ENCODE assay signal across 12 cellular contexts in genomic region chr1:221336141-221336540, GRCh38.
DNase-seq lines count a peak whose midpoint lies in the region; ATAC-seq and TF ChIP-seq lines count a peak whose summit lies in the region.
"Had no signal": no experiment of that assay in that cellular context is flagged by ENCODE, and none has a peak within 500 bp of the region (broad histone marks: within the 10 kb centered on the region; RNA-seq: fewer than 3 reads in every experiment).

No MANE protein-coding gene starts in this region.

- H3K36me3 ChIP-seq in HCT116 (ENCODE audit: control insufficient read depth in 1 of 2, insufficient read depth in 2 of 2, low read length in 2 of 2) = no peaks in the 10 kb centered on the region
- H3K36me3 ChIP-seq in liver (ENCODE audit: control insufficient read depth in 4 of 4, insufficient read depth in 3 of 4, low read depth in 1 of 4, low read length in 3 of 4) = no peaks in the 10 kb centered on the region
- no peaks in the 10 kb centered on the region for H3K36me3 ChIP-seq in thoracic aorta
- H3K36me3 ChIP-seq in WERI-Rb-1 = no peaks in the 10 kb centered on the region

- H3K4me2 ChIP-seq in HCT116 (ENCODE audit: low read length) = peak overlapping the region; percentile 47; the same call in 1 of the 2 replicates

- peaks cover 5 to 15% of the 10 kb centered on the region in 2 experiments; a peak in 3 of 4 replicates for H3K4me1 ChIP-seq in HCT116 (ENCODE audit: control insufficient read depth in 1 of 2, insufficient read depth in 2 of 2, low read length in 2 of 2)
- peaks cover 0 to 5% (median 0%) of the 10 kb centered on the region in 4 donors for H3K4me1 ChIP-seq in liver (ENCODE audit: control insufficient read depth in 4 of 4, insufficient read depth in 4 of 4, low read length in 3 of 4)
- H3K4me1 ChIP-seq in thoracic aorta (ENCODE audit: control insufficient read depth in 1 of 2, low read depth in 2 of 2) = peaks cover 24 to 37% of the 10 kb centered on the region in 2 donors

- H3K27ac ChIP-seq in HCT116 (ENCODE audit: low read depth, low read length) (no peak overlapping the region), coronary artery (peak overlapping the region; percentile 72 to 76), liver (ENCODE audit: low read depth in 1 of 2, low read length in 2 of 2) (peak overlapping the region; percentile 19 to 54), thoracic aorta (peak overlapping the region; percentile 27 to 35), WERI-Rb-1 (no peak overlapping the region)

- H3K9me2 ChIP-seq in HCT116 (ENCODE audit: insufficient read depth) = no peaks in the 10 kb centered on the region; the same call in 1 of the 2 replicates

- H2AFZ ChIP-seq in HCT116 (ENCODE audit: low read depth, low read length, poor library complexity, severe bottlenecking) = no peak overlapping the region

- ATAC-seq in HCT116 (no peak), thoracic aorta (ENCODE audit: insufficient number of reproducible peaks, low FRiP score, low read depth) (no peak), HG02642 (IDR thresholded peaks at IDR 0.05; ENCODE audit: poor library complexity, unreplicated experiment) (no peak), GM19395 (IDR thresholded peaks at IDR 0.05; ENCODE audit: unreplicated experiment) (no peak)
- ATAC-seq: activated T-cell treated with anti-CD3 and anti-CD28 coated beads, Interleukin-2, amount 50 U/mL, for 4 hours; T-helper 17 cell had no signal

- intact Hi-C loops in HCT116 (cut with micrococcal nuclease) = no loop called here

- TF ChIP-seq RAD21 in HCT116 (IDR thresholded peaks at IDR 0.05; ENCODE audit: low read depth) = no peak
- TF ChIP-seq RAD21 in liver (IDR thresholded peaks at IDR 0.05) = no peak

- no peak for TF ChIP-seq POLR2A in HCT116 (IDR thresholded peaks at IDR 0.05; ENCODE audit: borderline replicate concordance, extremely low read depth, insufficient read depth, insufficient read length)

- CTCF ChIA-PET in HCT116 (lab: Charles Lee) = no interaction called here

- POLR2A ChIA-PET in HCT116 (lab: Charles Lee) = no interaction called here

- no peak for DNase-seq in HCT116 (ENCODE audit: low read depth, low spot score)
- no peak for DNase-seq in coronary artery (ENCODE audit: low spot score)
- no peak for DNase-seq in thoracic aorta (ENCODE audit: low spot score)
- no peak for DNase-seq in A172 (ENCODE audit: low spot score)
- no peak for DNase-seq in WERI-Rb-1
- DNase-seq: activated T-cell treated with anti-CD3 and anti-CD28 coated beads, Interleukin-2, amount 50 U/mL, for 4 hours; effector memory CD4-positive, alpha-beta T cell; NCI-H524; T-helper 17 cell had no signal

- H3K9ac ChIP-seq in HCT116 (ENCODE audit: low read length) (no peak overlapping the region), liver (ENCODE audit: low read depth in 1 of 2, low read length in 2 of 2) (no peak overlapping the region)

- H4K20me1 ChIP-seq in HCT116 (ENCODE audit: insufficient read depth) = no peaks in the 10 kb centered on the region

- TF ChIP-seq CTCF in HCT116 (IDR thresholded peaks at IDR 0.05 in 2 of 3, conservative IDR thresholded peaks at IDR 0.05 in 1 of 3; ENCODE audit: borderline replicate concordance in 1 of 3, insufficient read depth in 1 of 3, low read depth in 2 of 3, low read length in 2 of 3) (no peak), coronary artery (IDR thresholded peaks at IDR 0.05) (no peak), liver (IDR thresholded peaks at IDR 0.05; ENCODE audit: low read depth, low read length, missing input control) (no peak), thoracic aorta (IDR thresholded peaks at IDR 0.05) (no peak), WERI-Rb-1 (IDR thresholded peaks at IDR 0.05; ENCODE audit: low read depth, low read length) (no peak)

- H3K9me3 ChIP-seq in HCT116 (ENCODE audit: control insufficient read depth in 1 of 2, insufficient read depth in 1 of 2, low read depth in 1 of 2, low read length in 2 of 2) = no peaks in the 10 kb centered on the region
- peaks cover 0 to 7% (median 2%) of the 10 kb centered on the region in 4 donors for H3K9me3 ChIP-seq in liver (ENCODE audit: control insufficient read depth in 4 of 4, low read length in 3 of 4)
- peaks cover 9% of the 10 kb centered on the region for H3K9me3 ChIP-seq in thoracic aorta
- no peaks in the 10 kb centered on the region for H3K9me3 ChIP-seq in WERI-Rb-1 (ENCODE audit: severe bottlenecking)

- RAD21 ChIA-PET in HCT116 (lab: Charles Lee; ENCODE audit: low non-redundant PET in 1 of 2, low total read pairs in 2 of 2, uncharacterized antibody in 2 of 2, unreplicated experiment in 2 of 2) = no interaction called here

- H3K4me3 ChIP-seq in HCT116 (replicated peaks in 1 of 2; ENCODE audit: low read depth in 1 of 2, low read length in 2 of 2) (no peak overlapping the region), coronary artery (peak overlapping the region; percentile 33), liver (ENCODE audit: low read depth in 1 of 3, low read length in 3 of 3) (no peak overlapping the region), thoracic aorta (peak overlapping the region; percentile 32), WERI-Rb-1 (ENCODE audit: low read depth, low read length) (no peak overlapping the region)

- 53% methylated on average over 2 of the region's 2 CpGs for WGBS in liver

- BruUV-seq in HCT116 (replicated peaks; lab: Mats Ljungman, UMichigan) = no TSS peak

- H3K79me2 ChIP-seq in HCT116 (ENCODE audit: insufficient read depth, low read length) = no peaks in the 10 kb centered on the region

- H3K27me3 ChIP-seq in HCT116 (ENCODE audit: insufficient read depth, low read length) = no peaks in the 10 kb centered on the region
- no peaks in the 10 kb centered on the region for H3K27me3 ChIP-seq in liver (ENCODE audit: control insufficient read depth in 4 of 4, insufficient read depth in 4 of 4, low read length in 3 of 4)
- no peaks in the 10 kb centered on the region for H3K27me3 ChIP-seq in thoracic aorta (replicated peaks; ENCODE audit: insufficient read depth)
- no peaks in the 10 kb centered on the region for H3K27me3 ChIP-seq in WERI-Rb-1 (ENCODE audit: insufficient read depth, low read depth, severe bottlenecking)

TF ChIP-seq in HCT116, 20 proteins besides CTCF, POLR2A, EP300 and RAD21:
- TF ChIP-seq POLR2AphosphoS5 (IDR thresholded peaks at IDR 0.05; ENCODE audit: low read depth, low read length) = no peak
TF ChIP-seq in HCT116: peak in this region for 0.

TF ChIP-seq in liver, 16 proteins besides CTCF, POLR2A, EP300 and RAD21:
- TF ChIP-seq JUND (IDR thresholded peaks at IDR 0.05) (no peak), ZBTB33 (IDR thresholded peaks at IDR 0.05) (no peak), FOXA2 (IDR thresholded peaks at IDR 0.05) (no peak), NR2F2 (IDR thresholded peaks at IDR 0.05) (no peak), HNF4G (IDR thresholded peaks at IDR 0.05) (no peak), HNF4A (conservative IDR thresholded peaks at IDR 0.05) (no peak)

Comparison
In these comparisons a context has a peak if more than half of its experiments do, and no peak if none do; other contexts are left out.
1. H3K27ac ChIP-seq: peak in coronary artery (2 of 2), liver (2 of 2) and thoracic aorta (2 of 2); none in HCT116 (single experiment) and WERI-Rb-1 (single experiment).
2. H3K4me3 ChIP-seq: peak in coronary artery (single experiment) and thoracic aorta (single experiment); none in HCT116 (0 of 2), liver (0 of 3) and WERI-Rb-1 (single experiment).